8 cellular contexts compared by ENCODE assay signal in the genomic region with DNA sequence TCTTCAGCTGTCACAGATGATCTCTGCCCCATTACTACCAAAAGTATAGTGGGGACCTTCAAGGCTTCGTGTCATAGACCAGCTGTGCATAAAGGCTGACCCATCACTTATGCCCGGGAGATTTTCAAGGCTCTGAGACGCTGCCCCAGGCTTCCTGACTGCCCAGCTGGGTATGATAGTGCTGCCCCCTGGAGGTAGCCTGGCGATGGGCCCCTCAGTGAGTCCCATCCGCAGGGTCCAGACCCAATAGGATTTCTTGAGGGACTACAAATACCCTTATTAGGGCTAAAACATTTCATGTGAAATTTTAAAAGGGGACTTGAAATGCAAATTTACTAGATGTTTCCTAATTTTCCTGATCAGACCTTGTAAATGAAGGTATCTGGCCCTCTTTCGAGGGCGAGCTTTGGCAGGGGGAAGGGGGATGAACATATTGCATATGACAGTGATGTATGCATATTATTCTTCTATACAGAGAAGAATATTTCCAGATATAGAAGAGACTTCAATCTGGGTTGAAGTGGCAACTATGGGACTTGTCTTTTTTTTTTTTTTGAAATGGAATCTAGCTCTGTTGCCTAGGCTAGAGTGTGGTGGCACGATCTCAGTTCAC. TPM values are rescaled to one million over a fixed set of nuclear protein-coding genes. Genes with fewer than 3 reads are reported as not detected.
A peak's percentile ranks its signal among the peaks of the same experiment; 100 is the strongest.
DNase-seq lines count a peak whose midpoint lies in the region; ATAC-seq and TF ChIP-seq lines count a peak whose summit lies in the region.
"Had no signal": no experiment of that assay in that cellular context is flagged by ENCODE, and none has a peak within 500 bp of the region (broad histone marks: within the 10 kb centered on the region; RNA-seq: fewer than 3 reads in every experiment).

No MANE protein-coding gene starts in this region.

- peak overlapping the region; percentile 59 for H3K27ac Mint-ChIP-seq in activated naive CD4-positive, alpha-beta T cell treated with anti-CD3 and anti-CD28 coated beads, Interleukin-2, amount 50 U/mL, for 24 hours

- no peak overlapping the region for H3K27ac ChIP-seq in left lung

- H3K27me3 Mint-ChIP-seq in activated naive CD4-positive, alpha-beta T cell treated with anti-CD3 and anti-CD28 coated beads, Interleukin-2, amount 50 U/mL, for 24 hours, result no peaks in the 10 kb centered on the region

- H3K4me1 ChIP-seq in left lung, result peaks cover 0 to 5% of the 10 kb centered on the region in 2 donors

- H3K4me1 Mint-ChIP-seq in activated naive CD4-positive, alpha-beta T cell treated with anti-CD3 and anti-CD28 coated beads, Interleukin-2, amount 50 U/mL, for 24 hours, result peaks cover 43% of the 10 kb centered on the region

- H3K9me3 Mint-ChIP-seq in activated naive CD4-positive, alpha-beta T cell treated with anti-CD3 and anti-CD28 coated beads, Interleukin-2, amount 50 U/mL, for 24 hours, result no peaks in the 10 kb centered on the region

- H3K36me3 ChIP-seq in left lung, result peaks cover 0 to 5% of the 10 kb centered on the region in 2 donors

- H3K27me3 ChIP-seq in left lung, result peaks cover 0 to 3% of the 10 kb centered on the region in 2 donors

- peak; percentile 51 for ATAC-seq in left lung
- peak; percentile 26 for ATAC-seq in stimulated activated naive CD8-positive, alpha-beta T cell treated with anti-CD3 and anti-CD28 coated beads, Interleukin-15, Interleukin-2, amounts not matched to agents 100 U/mL and 50 U/mL, for 24 hours
- ATAC-seq in GM19395 (IDR thresholded peaks at IDR 0.05; ENCODE audit: unreplicated experiment), result no peak

- in situ Hi-C loops in SK-MEL-5 (cut with HindIII; ENCODE audit: low pct_unique_long_range_greater_than_20kb, low sequenced_read_pairs), result no loop called here

- H3K4me3 Mint-ChIP-seq in activated naive CD4-positive, alpha-beta T cell treated with anti-CD3 and anti-CD28 coated beads, Interleukin-2, amount 50 U/mL, for 24 hours, result no peak overlapping the region

- H3K4me3 ChIP-seq in left lung, result no peak overlapping the region

- TF ChIP-seq CTCF in GM20000 (IDR thresholded peaks at IDR 0.05; ENCODE audit: extremely low read depth, missing control alignments) (peak; percentile 78), left lung (IDR thresholded peaks at IDR 0.05) (peak; percentile 48 to 67)

- H3K9me3 ChIP-seq in left lung, result no peaks in the 10 kb centered on the region

- H3K36me3 Mint-ChIP-seq in activated naive CD4-positive, alpha-beta T cell treated with anti-CD3 and anti-CD28 coated beads, Interleukin-2, amount 50 U/mL, for 24 hours, result no peaks in the 10 kb centered on the region

- intact Hi-C loops in left lung (cut with DNase I), result no loop called here

- DNase-seq in GM20000 (ENCODE audit: low spot score) (peak; percentile 64), SK-MEL-5 (ENCODE audit: low read depth, low spot score) (peak; percentile 63), left lung (peak in 1 of 2 donors; percentile 56), Ammon's horn (ENCODE audit: low spot score) (no peak)
- DNase-seq in stimulated activated naive CD8-positive, alpha-beta T cell treated with anti-CD3 and anti-CD28 coated beads, Interleukin-15, Interleukin-2, amounts not matched to agents 100 U/mL and 50 U/mL, for 24 hours, result peak; percentile 87

RNA-seq across cellular contexts. Expression of a gene that starts 11.7 kb away (rescaled TPM):
- total RNA-seq in SK-MEL-5 (2014; rRNA removed; shearing (Covaris generic)), result 1.7 and 2.8 TPM in 2 replicates
- 2.2 and 4.8 TPM in 2 replicates for polyA plus RNA-seq in SK-MEL-5 (2015; cell fraction: cytosol; rRNA removed)
- polyA plus RNA-seq in SK-MEL-5 (2015; cell fraction: nucleus; rRNA removed), result 0.66 and 1.8 TPM in 2 replicates
- total RNA-seq in left lung, result 1 to 10 TPM; 2.7 to 6.7 TPM

RNA-seq across cellular contexts. Expression of a gene that starts 12.8 kb away (rescaled TPM):
- not detected in 2 replicates for total RNA-seq in SK-MEL-5 (2014; rRNA removed; shearing (Covaris generic))
- 0.01 TPM in 1 of 2 replicates, not detected in the other for polyA plus RNA-seq in SK-MEL-5 (2015; cell fraction: cytosol; rRNA removed)
- not detected in 2 replicates for polyA plus RNA-seq in SK-MEL-5 (2015; cell fraction: nucleus; rRNA removed)
- 100 to 1,000 TPM; 128 to 587 TPM for total RNA-seq in left lung

RNA-seq across cellular contexts. Expression of a gene that starts 36.2 kb away (rescaled TPM):
- total RNA-seq in SK-MEL-5 (2014; rRNA removed; shearing (Covaris generic)), result 0.37 TPM in 1 of 2 replicates, not detected in the other
- 0.95 TPM in 2 replicates for polyA plus RNA-seq in SK-MEL-5 (2015; cell fraction: cytosol; rRNA removed)
- 0.60 and 5.0 TPM in 2 replicates for polyA plus RNA-seq in SK-MEL-5 (2015; cell fraction: nucleus; rRNA removed)
- under 1 TPM in 1 of 2 donors, not detected in 1; 0.34 TPM for total RNA-seq in left lung
- total RNA-seq: temporal lobe had no signal

RNA-seq across cellular contexts. Expression of a gene that starts 36.8 kb away (rescaled TPM):
- total RNA-seq in SK-MEL-5 (2014; rRNA removed; shearing (Covaris generic)), result not detected in 2 replicates
- not detected in 2 replicates for polyA plus RNA-seq in SK-MEL-5 (2015; cell fraction: cytosol; rRNA removed)
- not detected in 2 replicates for polyA plus RNA-seq in SK-MEL-5 (2015; cell fraction: nucleus; rRNA removed)
- total RNA-seq in left lung, result not detected
- total RNA-seq: temporal lobe had no signal

Comparison
In these comparisons a context has a peak if more than half of its experiments do, and no peak if none do; other contexts are left out.
1. RNA of a gene that starts 12.8 kb away (total RNA-seq): 128 to 587 TPM in left lung; not detected in SK-MEL-5; every median in the first group is over 100 times any median in the second.